Comparison of ENCODE assay signal across 16 cellular contexts in genomic region chr3:114721864-114722263, GRCh38.
DNase-seq lines count a peak whose midpoint lies in the region; ATAC-seq and TF ChIP-seq lines count a peak whose summit lies in the region.
"Had no signal": no experiment of that assay in that cellular context is flagged by ENCODE, and none has a peak within 500 bp of the region (broad histone marks: within the 10 kb centered on the region; RNA-seq: fewer than 3 reads in every experiment).

No MANE protein-coding gene starts in this region.

- H3K36me3 Mint-ChIP-seq in activated T-cell treated with anti-CD3 and anti-CD28 coated beads, Interleukin-2, amount 50 U/mL, for 72 hours (ENCODE audit: insufficient read depth in 2 of 2), result no peaks in the 10 kb centered on the region

- no peak for DNase-seq in activated T-cell treated with anti-CD3 and anti-CD28 coated beads, Interleukin-2, amount 50 U/mL, for 72 hours
- DNase-seq in activated T-cell treated with anti-CD3 and anti-CD28 coated beads, Interleukin-2, amount 50 U/mL, for 48 hours, result no peak
- no peak for DNase-seq in tibial nerve (ENCODE audit: low spot score in 2 of 2)
- DNase-seq in esophagus squamous epithelium (lab: John Stamatoyannopoulos, UW), result no peak
- no peak for DNase-seq in Right ventricle myocardium inferior (ENCODE audit: missing footprints)
- DNase-seq in ecto neural progenitor cell (ENCODE audit: low spot score), result no peak
- DNase-seq: activated CD8-positive, alpha-beta memory T cell treated with anti-CD3 and anti-CD28 coated beads, Interleukin-2, amount 50 U/mL, for 48 hours; Caco-2; Karpas-422; NCI-H1694; NCI-H510A treated with DMSO at 0.1 percent for 48 hours; PC-9 had no signal

- no peaks in the 10 kb centered on the region for H3K36me3 ChIP-seq in tibial nerve
- H3K36me3 ChIP-seq in esophagus squamous epithelium, result no peaks in the 10 kb centered on the region

- H3K4me1 ChIP-seq in tibial nerve, result peaks cover 0 to 47% (median 0%) of the 10 kb centered on the region in 4 donors
- H3K4me1 ChIP-seq in esophagus squamous epithelium, result no peaks in the 10 kb centered on the region

- peak; percentile 41 to 75 for ATAC-seq in activated T-cell treated with anti-CD3 and anti-CD28 coated beads, Interleukin-2, amount 50 U/mL, for 72 hours (replicated peaks in 1 of 2)
- ATAC-seq in GM21576 (IDR thresholded peaks at IDR 0.05; ENCODE audit: unreplicated experiment), result peak; percentile 68
- peak; percentile 88 for ATAC-seq in HG03354 (IDR thresholded peaks at IDR 0.05; ENCODE audit: poor library complexity, severe bottlenecking, unreplicated experiment)
- ATAC-seq in Right ventricle myocardium inferior, result no peak

- H3K27ac ChIP-seq in tibial nerve (no peak overlapping the region), esophagus squamous epithelium (no peak overlapping the region)
- H3K27ac ChIP-seq: HL-60, PC-9, VCaP had no signal

- H3K9me3 ChIP-seq in tibial nerve (no peaks in the 10 kb centered on the region), esophagus squamous epithelium (no peaks in the 10 kb centered on the region)
- H3K9me3 ChIP-seq: Caco-2 had no signal

- no peaks in the 10 kb centered on the region for H3K9me3 Mint-ChIP-seq in activated T-cell treated with anti-CD3 and anti-CD28 coated beads, Interleukin-2, amount 50 U/mL, for 72 hours

- TF ChIP-seq POLR2A in tibial nerve (IDR thresholded peaks at IDR 0.05) (no peak), esophagus squamous epithelium (IDR thresholded peaks at IDR 0.05) (no peak)

- H3K4me1 Mint-ChIP-seq in activated T-cell treated with anti-CD3 and anti-CD28 coated beads, Interleukin-2, amount 50 U/mL, for 72 hours (ENCODE audit: low read depth), result peaks cover 24% of the 10 kb centered on the region

- 63 to 78% methylated on average over 2 of the region's 2 CpGs for WGBS in tibial nerve, 2 donors
- 74 to 80% methylated on average over 2 of the region's 2 CpGs for WGBS in esophagus squamous epithelium, 2 donors

- no peak for TF ChIP-seq CTCF in tibial nerve (IDR thresholded peaks at IDR 0.05)
- TF ChIP-seq CTCF in esophagus squamous epithelium (IDR thresholded peaks at IDR 0.05), result no peak

- TF ChIP-seq EP300 in tibial nerve (IDR thresholded peaks at IDR 0.05), result no peak

- H3K27me3 ChIP-seq in tibial nerve, result no peaks in the 10 kb centered on the region
- H3K27me3 ChIP-seq in esophagus squamous epithelium, result no peaks in the 10 kb centered on the region

- H3K4me3 Mint-ChIP-seq in activated T-cell treated with anti-CD3 and anti-CD28 coated beads, Interleukin-2, amount 50 U/mL, for 72 hours, result peak overlapping the region in 1 of 2 donors; percentile 27

- H3K27ac Mint-ChIP-seq in activated T-cell treated with anti-CD3 and anti-CD28 coated beads, Interleukin-2, amount 50 U/mL, for 72 hours, result peak overlapping the region; percentile 46

- H3K27me3 Mint-ChIP-seq in activated T-cell treated with anti-CD3 and anti-CD28 coated beads, Interleukin-2, amount 50 U/mL, for 72 hours (ENCODE audit: low read depth), result no peaks in the 10 kb centered on the region

- intact Hi-C loops in esophagus squamous epithelium (cut with DNase I), result no loop called here
- intact Hi-C loops in Right ventricle myocardium inferior (cut with DNase I), result no loop called here

- no peak overlapping the region for H3K4me3 ChIP-seq in tibial nerve
- no peak overlapping the region for H3K4me3 ChIP-seq in esophagus squamous epithelium
- H3K4me3 ChIP-seq: PC-9 had no signal
